ENCODE assay signal across 19 cellular contexts in genomic region chr12:121600702-121601336, GRCh38.
"Had no signal": no experiment of that assay in that cellular context is flagged by ENCODE, and none has a peak within 500 bp of the region (broad histone marks: within the 10 kb centered on the region; RNA-seq: fewer than 3 reads in every experiment).

No MANE protein-coding gene starts in this region.

- H3K36me3 Mint-ChIP-seq: natural killer cell had no signal

- H3K27me3 Mint-ChIP-seq: activated CD4-positive, alpha-beta T cell treated with anti-CD3 and anti-CD28 coated beads, Interleukin-2, amount 10 ng/mL, durations not matched to agents 24 days and 14 days; activated naive CD8-positive, alpha-beta T cell treated with anti-CD3 and anti-CD28 coated beads, Interleukin-2, amount 50 U/mL, for 24 hours had no signal

- ATAC-seq: activated CD8-positive, alpha-beta T cell treated with anti-CD3 and anti-CD28 coated beads, Interleukin-2, amount 10 ng/mL, durations not matched to agents 7 days and 5 days; activated naive CD8-positive, alpha-beta T cell treated with anti-CD3 and anti-CD28 coated beads, Interleukin-2, amount 50 U/mL, for 24 hours; activated T-cell treated with anti-CD3 and anti-CD28 coated beads, Interleukin-2, amount 50 U/mL, for 4 hours; left ventricle myocardium superior; natural killer cell; stimulated activated naive CD8-positive, alpha-beta T cell treated with anti-CD3 and anti-CD28 coated beads, Interleukin-15, Interleukin-2, amounts not matched to agents 100 U/mL and 50 U/mL, for 24 hours had no signal

- H3K4me1 Mint-ChIP-seq: activated naive CD8-positive, alpha-beta T cell treated with anti-CD3 and anti-CD28 coated beads, Interleukin-2, amount 50 U/mL, for 24 hours; immature natural killer cell; natural killer cell had no signal

- H3K27me3 ChIP-seq: breast epithelium, neutrophil had no signal

- H3K4me1 ChIP-seq: breast epithelium had no signal

- H3K4me3 ChIP-seq: breast epithelium had no signal

- H3K27ac ChIP-seq: breast epithelium, neutrophil had no signal

- H3K4me3 Mint-ChIP-seq: activated CD4-positive, alpha-beta T cell treated with anti-CD3 and anti-CD28 coated beads, Interleukin-2, amount 10 ng/mL, durations not matched to agents 24 days and 14 days; activated CD8-positive, alpha-beta T cell treated with anti-CD3 and anti-CD28 coated beads, Interleukin-2, amount 10 ng/mL, durations not matched to agents 7 days and 5 days; activated naive CD4-positive, alpha-beta T cell treated with anti-CD3 and anti-CD28 coated beads, Interleukin-2, amount 10 ng/mL, durations not matched to agents 7 days and 5 days; activated naive CD8-positive, alpha-beta T cell treated with anti-CD3 and anti-CD28 coated beads, Interleukin-2, amount 50 U/mL, for 24 hours; activated T-cell treated with anti-CD3 and anti-CD28 coated beads, Interleukin-2, amount 50 U/mL, for 4 hours; immature natural killer cell; natural killer cell; T-helper 2 cell treated with Interferon-gamma antibody and Interleukin-4, amounts not matched to agents 5 μg/mL and 100 μg/mL, for 36 hours had no signal

- DNase-seq: activated CD4-positive, alpha-beta T cell treated with anti-CD3 and anti-CD28 coated beads, Interleukin-2, amount 10 ng/mL, durations not matched to agents 24 days and 14 days; activated CD4-positive, CD25-positive, alpha-beta regulatory T cell; activated CD8-positive, alpha-beta T cell treated with anti-CD3 and anti-CD28 coated beads, Interleukin-2, amount 10 ng/mL, durations not matched to agents 7 days and 5 days; activated effector memory CD4-positive, alpha-beta T cell treated with Interleukin-2 at 50 U/mL for 16 hours; activated naive CD4-positive, alpha-beta T cell treated with anti-CD3 and anti-CD28 coated beads, Interleukin-2, amount 10 ng/mL, durations not matched to agents 7 days and 5 days; activated naive CD8-positive, alpha-beta T cell treated with anti-CD3 and anti-CD28 coated beads, Interleukin-2, amount 50 U/mL, for 24 hours; activated T-cell treated with anti-CD3 and anti-CD28 coated beads, Interleukin-2, amount 50 U/mL, for 4 hours; aorta; cortex of kidney; immature natural killer cell; kidney glomerular epithelial cell; left ventricle myocardium superior; mesenchymal stem cell; natural killer cell; stimulated activated naive CD8-positive, alpha-beta T cell treated with anti-CD3 and anti-CD28 coated beads, Interleukin-15, Interleukin-2, amounts not matched to agents 100 U/mL and 50 U/mL, for 24 hours; trophoblast cell had no signal

- H3K36me3 ChIP-seq: breast epithelium, neutrophil had no signal

- H3K9me3 Mint-ChIP-seq: activated CD4-positive, alpha-beta T cell treated with anti-CD3 and anti-CD28 coated beads, Interleukin-2, amount 10 ng/mL, durations not matched to agents 24 days and 14 days; activated naive CD4-positive, alpha-beta T cell treated with anti-CD3 and anti-CD28 coated beads, Interleukin-2, amount 10 ng/mL, durations not matched to agents 7 days and 5 days; activated naive CD8-positive, alpha-beta T cell treated with anti-CD3 and anti-CD28 coated beads, Interleukin-2, amount 50 U/mL, for 24 hours; activated T-cell treated with anti-CD3 and anti-CD28 coated beads, Interleukin-2, amount 50 U/mL, for 4 hours; immature natural killer cell; natural killer cell; T-helper 2 cell treated with Interferon-gamma antibody and Interleukin-4, amounts not matched to agents 5 μg/mL and 100 μg/mL, for 36 hours had no signal

- H3K27ac Mint-ChIP-seq: activated CD4-positive, alpha-beta T cell treated with anti-CD3 and anti-CD28 coated beads, Interleukin-2, amount 10 ng/mL, durations not matched to agents 24 days and 14 days; activated CD8-positive, alpha-beta T cell treated with anti-CD3 and anti-CD28 coated beads, Interleukin-2, amount 10 ng/mL, durations not matched to agents 7 days and 5 days; activated naive CD4-positive, alpha-beta T cell treated with anti-CD3 and anti-CD28 coated beads, Interleukin-2, amount 10 ng/mL, durations not matched to agents 7 days and 5 days; activated naive CD8-positive, alpha-beta T cell treated with anti-CD3 and anti-CD28 coated beads, Interleukin-2, amount 50 U/mL, for 24 hours; immature natural killer cell; natural killer cell; T-helper 2 cell treated with Interferon-gamma antibody and Interleukin-4, amounts not matched to agents 5 μg/mL and 100 μg/mL, for 36 hours had no signal

- H3K9me3 ChIP-seq: breast epithelium, neutrophil had no signal
